24 cellular contexts compared by ENCODE assay signal in genomic region chr15:31323627-31324026, GRCh38. TPM values are rescaled to one million over a fixed set of nuclear protein-coding genes. Genes with fewer than 3 reads are reported as not detected.
DNase-seq lines count a peak whose midpoint lies in the region; ATAC-seq and TF ChIP-seq lines count a peak whose summit lies in the region.
"Had no signal": no experiment of that assay in that cellular context is flagged by ENCODE, and none has a peak within 500 bp of the region (broad histone marks: within the 10 kb centered on the region; RNA-seq: fewer than 3 reads in every experiment).

No MANE protein-coding gene starts in this region.

- peaks cover 49% of the 10 kb centered on the region for H3K4me1 Mint-ChIP-seq in CD14-positive monocyte
- H3K4me1 Mint-ChIP-seq in naive B cell: peaks cover 40 to 54% (median 48%) of the 10 kb centered on the region in 3 donors

- peaks cover 4 to 12% of the 10 kb centered on the region in 2 donors for H3K36me3 Mint-ChIP-seq in CD14-positive monocyte
- no peaks in the 10 kb centered on the region for H3K36me3 Mint-ChIP-seq in naive B cell

- peak overlapping the region; percentile 97 for H3K4me2 ChIP-seq in OCI-LY3 (ENCODE audit: low read length)
- H3K4me2 ChIP-seq: hepatocyte had no signal

- H3K9me3 Mint-ChIP-seq in CD14-positive monocyte (peaks cover 0 to 6% (median 4%) of the 10 kb centered on the region in 7 donors), naive B cell (no peaks in the 10 kb centered on the region)
- H3K9me3 Mint-ChIP-seq: activated T-cell treated with anti-CD3 and anti-CD28 coated beads, Interleukin-2, amount 50 U/mL, for 24 hours had no signal

- no peak overlapping the region for H3K27ac ChIP-seq in OCI-LY3 (ENCODE audit: low read length)
- H3K27ac ChIP-seq: hepatocyte, prostate gland, thoracic aorta had no signal

- no peaks in the 10 kb centered on the region for H3K9me3 ChIP-seq in OCI-LY3 (ENCODE audit: insufficient read depth, low read length)
- H3K9me3 ChIP-seq: prostate gland, thoracic aorta had no signal

- H3K4me3 ChIP-seq in GM12875 (ENCODE audit: low read depth, low read length): peak overlapping the region; percentile 83
- peak overlapping the region; percentile 89; the same call in 1 of the 2 replicates for H3K4me3 ChIP-seq in OCI-LY3 (ENCODE audit: low read length)
- H3K4me3 ChIP-seq: hepatocyte, prostate gland, thoracic aorta had no signal

- H3K27me3 ChIP-seq in OCI-LY3 (ENCODE audit: low read depth, low read length): no peaks in the 10 kb centered on the region
- H3K27me3 ChIP-seq: hepatocyte had no signal

- H3K79me2 ChIP-seq in OCI-LY3 (ENCODE audit: low read length): peaks cover 24% of the 10 kb centered on the region; the same call in 1 of the 2 replicates

- H3K4me3 Mint-ChIP-seq in CD14-positive monocyte (peak overlapping the region; percentile 90 to 93), naive B cell (peak overlapping the region in 6 of 8 donors; percentile 6 to 95 (median 86))

- no peak overlapping the region for H2AFZ ChIP-seq in OCI-LY3 (ENCODE audit: low read depth, low read length)
- H2AFZ ChIP-seq: hepatocyte had no signal

- ATAC-seq in naive B cell (ENCODE audit: low read depth in 2 of 2): no peak
- ATAC-seq: Right ventricle myocardium inferior had no signal

- DNase-seq in CD14-positive monocyte (ENCODE audit: low spot score) (no peak), naive B cell (no peak), NCI-H446 treated with DMSO at 0.1 percent for 48 hours (lab: John Stamatoyannopoulos, UW) (no peak), NCI-H226 (no peak), NCI-H128 (lab: John Stamatoyannopoulos, UW; ENCODE audit: unreplicated experiment) (no peak), NCI-H524 treated with DMSO at 0.1 percent for 48 hours (lab: John Stamatoyannopoulos, UW) (no peak)
- DNase-seq: ACHN; activated CD4-positive, alpha-beta T cell treated with anti-CD3 and anti-CD28 coated beads for 1 hour; activated naive CD4-positive, alpha-beta T cell treated with anti-CD3 and anti-CD28 coated beads for 36 hours; activated T-cell treated with anti-CD3 and anti-CD28 coated beads, Interleukin-2, amount 50 U/mL, for 24 hours; effector CD4-positive, alpha-beta T cell; erythroblast; foreskin melanocyte; HCEC 1CT; NCI-H146; NCI-H526 treated with DMSO at 0.1 percent for 48 hours; OCI-M1; stimulated activated CD4-positive, alpha-beta T cell treated with anti-CD3 and anti-CD28 coated beads, Interleukin-1b, Interleukin-23, amount 100 ng/mL, for 48 hours had no signal

- H3K36me3 ChIP-seq in OCI-LY3 (replicated peaks; ENCODE audit: low read depth, low read length): no peaks in the 10 kb centered on the region
- H3K36me3 ChIP-seq: prostate gland, thoracic aorta had no signal

- peaks cover 23% of the 10 kb centered on the region for H3K4me1 ChIP-seq in OCI-LY3 (ENCODE audit: low read length)

- no peak overlapping the region for H3K9ac ChIP-seq in OCI-LY3 (ENCODE audit: low read length)

- intact Hi-C loops in CD14-positive monocyte (cut with micrococcal nuclease): loop anchor here in 1 of 2 donors (2.0 kb wide), 1 partner anchor 109 kb away; no protein-coding TSS in a partner anchor

- TF ChIP-seq CTCF in CD14-positive monocyte (IDR thresholded peaks at IDR 0.05) (no peak), GM12875 (IDR thresholded peaks at IDR 0.05; ENCODE audit: borderline replicate concordance, insufficient read depth, low read depth, low read length) (no peak), OCI-LY3 (IDR thresholded peaks at IDR 0.05; ENCODE audit: low read depth, low read length) (no peak)

- H4K20me1 ChIP-seq in OCI-LY3 (ENCODE audit: insufficient read depth, low read length): no peaks in the 10 kb centered on the region

- H3K27me3 Mint-ChIP-seq in CD14-positive monocyte (ENCODE audit: low read depth in 3 of 3) (peaks cover 0 to 2% (median 0%) of the 10 kb centered on the region in 3 donors), naive B cell (no peaks in the 10 kb centered on the region)
- H3K27me3 Mint-ChIP-seq: activated T-cell treated with anti-CD3 and anti-CD28 coated beads, Interleukin-2, amount 50 U/mL, for 24 hours had no signal

- peak overlapping the region; percentile 84 to 95 (median 93) for H3K27ac Mint-ChIP-seq in CD14-positive monocyte
- peak overlapping the region; percentile 78 to 99 (median 96) for H3K27ac Mint-ChIP-seq in naive B cell
- H3K27ac Mint-ChIP-seq: activated naive CD4-positive, alpha-beta T cell treated with anti-CD3 and anti-CD28 coated beads for 36 hours had no signal

RNA-seq across cellular contexts. Expression of gene KLF13, which starts 3.0 kb away (rescaled TPM):
- polyA plus RNA-seq in CD14-positive monocyte (10 to 100 TPM; 22.5 to 28.0 TPM), naive B cell (ENCODE audit: low read depth in 6 of 6) (10 to 100 TPM; 16.6 to 58.8 (median 40.0) TPM)
